ENCODE assay signal across 8 cellular contexts in the genomic region with DNA sequence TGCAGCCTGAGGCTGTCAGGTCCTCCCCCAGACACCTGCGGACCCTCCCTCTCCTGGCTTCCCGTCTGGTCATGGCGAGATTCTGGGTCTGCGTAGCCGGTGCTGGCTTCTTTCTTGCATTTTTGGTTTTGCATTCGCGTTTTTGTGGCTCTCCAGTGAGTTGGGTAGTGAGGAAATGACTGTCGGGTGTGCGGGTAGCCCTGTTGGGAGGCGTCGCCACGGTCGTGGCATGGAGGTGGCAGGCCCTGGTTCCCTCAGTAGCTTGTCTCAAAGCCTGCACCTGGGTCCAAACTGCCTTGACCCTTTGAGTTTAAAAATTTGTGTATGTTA. TPM values are rescaled to one million over a fixed set of nuclear protein-coding genes. Genes with fewer than 3 reads are reported as not detected.
DNase-seq lines count a peak whose midpoint lies in the region; ATAC-seq, FAIRE-seq and TF ChIP-seq lines count a peak whose summit lies in the region.

No MANE protein-coding gene starts in this region.

- H3K27me3 Mint-ChIP-seq in T-helper 17 cell: no peaks in the 10 kb centered on the region

- no peak for DNase-seq in AG09309 (ENCODE audit: low read depth)
- peak in 2 of 3 donors; percentile 16 to 36 for DNase-seq in T-helper 17 cell
- DNase-seq in bronchial epithelial cell (ENCODE audit: low read depth): no peak
- DNase-seq in lower leg skin (ENCODE audit: low spot score in 2 of 2): peak; percentile 32 to 85
- peak; percentile 14 for DNase-seq in stimulated activated CD8-positive, alpha-beta memory T cell treated with anti-CD3 and anti-CD28 coated beads, Interleukin-4, amount 100 ng/mL, for 24 hours (ENCODE audit: low read depth)
- no peak for DNase-seq in NCI-H524 treated with DMSO at 0.1 percent for 48 hours (lab: John Stamatoyannopoulos, UW)

- TF ChIP-seq POLR2A in lower leg skin (IDR thresholded peaks at IDR 0.05): no peak

- peak overlapping the region; percentile 98 for H3K27ac Mint-ChIP-seq in T-helper 17 cell

- intact Hi-C loops in lower leg skin (cut with DNase I; ENCODE audit: low total_unique reads): no loop called here

- no peaks in the 10 kb centered on the region for H3K9me3 ChIP-seq in T-helper 17 cell (ENCODE audit: control insufficient read depth, low read length, poor library complexity, severe bottlenecking)

- H3K4me3 ChIP-seq in AG09309 (ENCODE audit: control insufficient read depth, low read depth, low read length) (peak overlapping the region; percentile 74), bronchial epithelial cell (ENCODE audit: low read depth, low read length) (peak overlapping the region; percentile 91), lower leg skin (ENCODE audit: low read depth, poor library complexity, severe bottlenecking) (peak overlapping the region; percentile 80)

- H3K4me1 Mint-ChIP-seq in T-helper 17 cell: peaks cover 39% of the 10 kb centered on the region

- peaks cover 3% of the 10 kb centered on the region for H3K36me3 Mint-ChIP-seq in T-helper 17 cell (ENCODE audit: low read depth)

- H3K36me3 ChIP-seq in bronchial epithelial cell (ENCODE audit: control insufficient read depth, insufficient read depth, low read length): no peaks in the 10 kb centered on the region

- ATAC-seq in GM19023 (IDR thresholded peaks at IDR 0.05; ENCODE audit: unreplicated experiment): peak; percentile 27
- peak; percentile 20 for ATAC-seq in HG03196 (IDR thresholded peaks at IDR 0.05; ENCODE audit: unreplicated experiment)
- ATAC-seq in T-helper 17 cell: peak; percentile 59

- H3K4me3 Mint-ChIP-seq in T-helper 17 cell: peak overlapping the region; percentile 96

- FAIRE-seq in bronchial epithelial cell (lab: Jason Lieb, UNC): no peak

- 0 to 1% methylated on average over 11 to 13 of the region's 13 CpGs for WGBS in lower leg skin, 2 donors

- no peaks in the 10 kb centered on the region for H3K27me3 ChIP-seq in bronchial epithelial cell (ENCODE audit: control insufficient read depth, insufficient read depth, low read length)

- TF ChIP-seq CTCF in AG09309 (IDR thresholded peaks at IDR 0.05; ENCODE audit: control insufficient read depth, insufficient read depth, low read depth, low read length, missing control alignments): no peak
- no peak for TF ChIP-seq CTCF in bronchial epithelial cell (IDR thresholded peaks at IDR 0.05; ENCODE audit: insufficient read depth, low read length, severe bottlenecking)
- TF ChIP-seq CTCF in lower leg skin (IDR thresholded peaks at IDR 0.05): no peak

RNA-seq across cellular contexts. Expression of gene NHLRC3, which starts 0.3 kb away (rescaled TPM):
- 10 to 100 TPM; 10.7 to 12.9 TPM for total RNA-seq in T-helper 17 cell
- total RNA-seq in bronchial epithelial cell: 9.0 and 10.0 TPM in 2 replicates
- total RNA-seq in lower leg skin: 10 to 100 TPM in 2 of 4 donors, 1 to 10 TPM in 2; 8.3 to 12.9 (median 9.7) TPM

RNA-seq across cellular contexts. Expression of gene PROSER1, which starts 0.6 kb away (rescaled TPM):
- total RNA-seq in T-helper 17 cell (10 to 100 TPM; 42.8 to 52.5 TPM), bronchial epithelial cell (9.5 and 14.8 TPM in 2 replicates), lower leg skin (10 to 100 TPM; 20.6 to 31.3 (median 21.4) TPM)

RNA-seq across cellular contexts. Expression of gene STOML3, which starts 47.9 kb away (rescaled TPM):
- total RNA-seq in T-helper 17 cell (not detected), bronchial epithelial cell (not detected in 2 replicates), lower leg skin (not detected)

Comparison
In these comparisons a context has a peak if more than half of its experiments do, and no peak if none do; other contexts are left out.
1. DNase-seq: peak in T-helper 17 cell (2 of 3), lower leg skin (2 of 2) and stimulated activated CD8-positive, alpha-beta memory T cell treated with anti-CD3 and anti-CD28 coated beads, Interleukin-4, amount 100 ng/mL, for 24 hours (single experiment); none in AG09309 (single experiment), bronchial epithelial cell (single experiment) and NCI-H524 treated with DMSO at 0.1 percent for 48 hours (single experiment).
2. Peak in every context shown above with its lines, with median percentiles within 50 percentile points of each other: H3K4me3 ChIP-seq and ATAC-seq.